ENCODE assay signal across 19 cellular contexts in the genomic region with DNA sequence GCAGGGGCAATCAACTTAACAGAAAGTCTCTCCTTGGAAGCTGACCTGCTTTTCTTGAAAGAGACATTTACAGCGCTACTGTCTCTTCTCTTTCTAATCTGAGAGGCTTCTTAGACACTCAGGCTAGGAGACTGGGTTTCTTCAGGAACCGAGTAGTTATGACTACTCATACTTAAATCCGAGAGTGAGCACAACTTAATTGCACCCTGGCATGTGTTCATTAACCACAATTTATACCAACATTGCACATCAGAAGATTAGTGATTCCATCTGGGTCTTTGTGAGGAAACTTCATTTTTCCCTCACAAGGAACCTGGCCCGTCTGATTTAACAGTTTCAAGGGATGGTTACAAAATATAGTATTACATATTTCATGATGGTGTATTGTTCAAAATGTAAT.
"Had no signal": no experiment of that assay in that cellular context is flagged by ENCODE, and none has a peak within 500 bp of the region (broad histone marks: within the 10 kb centered on the region; RNA-seq: fewer than 3 reads in every experiment).

No MANE protein-coding gene starts in this region.

- H3K36me3 Mint-ChIP-seq: mesothelial cell of epicardium had no signal

- ATAC-seq: activated naive CD4-positive, alpha-beta T cell treated with anti-CD3 and anti-CD28 coated beads, Interleukin-2, amount 50 U/mL, for 72 hours; gastroesophageal sphincter; heart left ventricle; left lobe of liver had no signal

- H3K27me3 Mint-ChIP-seq: dendritic cell treated with granulocyte-macrophage colony-stimulating factor and Interleukin-4, amounts not matched to agents 40 ng/mL and 50 ng/mL, for 4 days had no signal

- H3K4me3 Mint-ChIP-seq: activated T-helper 1 cell treated with anti-CD3 and anti-CD28 coated beads, Interleukin-12 subunit alpha, Interleukin-12 subunit beta, Interleukin-2, Interleukin-4 antibody, amounts not matched to agents 30 ng/mL and 10 ng/mL and 1 ng/mL, durations not matched to agents 14 hours and 24 hours and 36 hours; dendritic cell treated with granulocyte-macrophage colony-stimulating factor and Interleukin-4, amounts not matched to agents 40 ng/mL and 50 ng/mL, for 4 days; mesothelial cell of epicardium; nephron had no signal

- H3K27ac Mint-ChIP-seq: activated T-helper 1 cell treated with anti-CD3 and anti-CD28 coated beads, Interleukin-12 subunit alpha, Interleukin-12 subunit beta, Interleukin-2, Interleukin-4 antibody, amounts not matched to agents 30 ng/mL and 10 ng/mL and 1 ng/mL, durations not matched to agents 14 hours and 24 hours and 36 hours; dendritic cell treated with granulocyte-macrophage colony-stimulating factor and Interleukin-4, amounts not matched to agents 40 ng/mL and 50 ng/mL, for 4 days; mesothelial cell of epicardium; nephron had no signal

- H3K9me3 ChIP-seq: adrenal gland, esophagus squamous epithelium, thyroid gland had no signal

- DNase-seq: activated CD4-positive, alpha-beta T cell treated with anti-CD3 and anti-CD28 coated beads, Interleukin-2, amount 50 U/mL, for 4 hours; activated gamma-delta T cell treated with Interleukin-2 at 50 U/mL for 16 hours; adrenal gland; effector memory CD4-positive, alpha-beta T cell; esophagus squamous epithelium; heart left ventricle; kidney; sigmoid colon; stimulated activated CD8-positive, alpha-beta memory T cell treated with anti-CD3 and anti-CD28 coated beads, Interleukin-4, amount 100 ng/mL, for 48 hours; stimulated activated naive CD4-positive, alpha-beta T cell treated with Interleukin-2 at 50 U/mL for 16 hours; T-helper 2 cell; thyroid gland had no signal
